In the genomic region with DNA sequence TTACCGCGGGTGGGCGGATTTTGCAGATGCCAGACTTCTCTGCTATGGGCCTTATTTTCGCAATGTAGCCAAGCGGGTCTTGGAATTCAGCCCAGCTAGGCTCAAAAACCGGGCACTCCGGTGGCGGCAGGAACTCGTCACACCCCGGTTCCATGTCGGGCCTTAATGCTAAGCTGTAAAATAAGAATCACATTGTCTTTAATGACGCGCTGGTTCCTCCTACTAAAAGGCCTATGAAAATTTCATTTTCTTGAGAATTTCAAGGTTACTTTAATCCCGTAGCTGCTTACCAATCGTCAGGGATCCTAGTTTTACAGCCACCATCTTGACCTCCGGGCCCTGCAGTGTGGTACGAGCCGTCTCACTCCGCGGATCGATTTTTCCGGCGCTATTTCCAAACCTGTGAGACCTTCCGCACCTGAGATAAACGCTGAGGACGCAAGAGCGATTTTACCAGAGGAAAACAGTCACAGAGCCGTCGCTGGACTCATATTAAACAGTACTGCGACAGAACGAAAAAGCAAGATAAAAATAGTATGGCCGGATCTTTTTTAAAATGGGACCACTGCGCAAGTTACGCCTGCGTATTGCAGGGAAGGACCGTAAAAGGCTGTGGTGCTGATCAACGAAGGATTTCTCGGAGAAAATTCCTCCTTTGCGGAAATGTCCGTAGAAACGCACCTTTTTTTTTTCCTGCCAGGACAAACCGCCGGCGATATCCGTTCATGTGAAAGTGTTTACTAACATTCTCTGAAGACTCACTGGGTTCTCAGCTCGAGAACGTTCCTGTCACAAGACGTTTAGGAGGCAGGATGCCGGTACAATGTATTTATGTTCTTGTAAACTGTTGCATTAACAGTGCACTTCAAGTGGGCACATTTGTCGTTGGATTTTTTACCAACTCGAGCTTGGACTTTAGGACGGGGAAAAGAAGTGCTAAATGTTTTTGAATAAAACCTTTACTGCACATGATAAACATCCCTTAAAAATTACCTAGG, we compare ENCODE assay signal across 8 cellular contexts. TPM values are rescaled to one million over a fixed set of nuclear protein-coding genes. Genes with fewer than 3 reads are reported as not detected.
DNase-seq lines count a peak whose midpoint lies in the region; ATAC-seq and TF ChIP-seq lines count a peak whose summit lies in the region.

A gene (minus strand): TSS at position 346 of the 998 bp plus-strand sequence. CDS start 192 bp downstream, at position 154.

- ATAC-seq in HG03039 (IDR thresholded peaks at IDR 0.05; ENCODE audit: unreplicated experiment) (peak; percentile 71), GM18907 (IDR thresholded peaks at IDR 0.05; ENCODE audit: unreplicated experiment) (no peak), sciatic nerve (no peak)

- no peaks in the 10 kb centered on the region for H3K27me3 Mint-ChIP-seq in endothelial cell (ENCODE audit: unreplicated experiment)

- no peaks in the 10 kb centered on the region for H3K4me1 ChIP-seq in prostate gland (replicated peaks)

- H3K4me1 Mint-ChIP-seq in endothelial cell (ENCODE audit: unreplicated experiment), result peaks cover 9% of the 10 kb centered on the region

- peaks cover 11% of the 10 kb centered on the region for H3K36me3 Mint-ChIP-seq in endothelial cell (ENCODE audit: low read depth, unreplicated experiment)

- no peak for TF ChIP-seq POLR2A in prostate gland (IDR thresholded peaks at IDR 0.05)

- WGBS in prostate gland, result under 1% methylated on average over 51 of the region's 52 CpGs

- peak within 1 kb of the TSS; percentile 92 for H3K4me3 Mint-ChIP-seq in endothelial cell (ENCODE audit: unreplicated experiment)

- peak within 1 kb of the TSS; percentile 98 for H3K27ac Mint-ChIP-seq in endothelial cell (ENCODE audit: unreplicated experiment)

- no peaks in the 10 kb centered on the region for H3K36me3 ChIP-seq in prostate gland

- no peaks in the 10 kb centered on the region for H3K9me3 Mint-ChIP-seq in endothelial cell (ENCODE audit: unreplicated experiment)

- peak within 1 kb of the TSS; percentile 84 to 85 for H3K27ac ChIP-seq in prostate gland

- TF ChIP-seq CTCF in endothelial cell (IDR thresholded peaks at IDR 0.05; ENCODE audit: unreplicated experiment) (no peak), prostate gland (IDR thresholded peaks at IDR 0.05) (no peak)

- no peaks in the 10 kb centered on the region for H3K27me3 ChIP-seq in prostate gland (replicated peaks; ENCODE audit: insufficient read depth)

- intact Hi-C loops in T-helper 2 cell treated with Interferon-gamma antibody and Interleukin-4, amounts not matched to agents 100 ng/mL and 5 ng/mL, for 36 hours (cut with micrococcal nuclease), result loop anchor here (1.0 to 10.0 kb wide), 4 partner anchors 177 to 830 kb away; a partner anchor contains a TSS
- intact Hi-C loops in prostate gland (cut with DNase I), result loop anchor here (10.0 kb wide), 1 partner anchor 670 kb away; no protein-coding TSS in a partner anchor
- intact Hi-C loops in sciatic nerve (cut with DNase I), result no loop called here

- peak within 1 kb of the TSS; percentile 41 to 44 for H3K4me3 ChIP-seq in prostate gland

- H3K9me3 ChIP-seq in prostate gland, result no peaks in the 10 kb centered on the region

- peak; percentile 42 for DNase-seq in CMK (ENCODE audit: low read depth)
- peak; percentile 55 for DNase-seq in endothelial cell (ENCODE audit: low spot score)
- peak; percentile 62 for DNase-seq in prostate gland (ENCODE audit: low spot score)
- no peak for DNase-seq in sciatic nerve (ENCODE audit: low spot score)
- DNase-seq in NCI-H748 treated with DMSO at 0.1 percent for 48 hours (lab: John Stamatoyannopoulos, UW), result no peak

RNA-seq across cellular contexts. Expression of the gene that starts here (rescaled TPM):
- total RNA-seq in T-helper 2 cell treated with Interferon-gamma antibody and Interleukin-4, amounts not matched to agents 100 ng/mL and 5 ng/mL, for 36 hours, result 63.1 and 65.4 TPM in 2 replicates
- total RNA-seq in endothelial cell (ENCODE audit: unreplicated experiment), result 70.0 TPM
- 10 to 100 TPM; 47.1 to 69.3 TPM for total RNA-seq in prostate gland
- total RNA-seq in sciatic nerve, result not detected

Comparison
In these comparisons a context has a peak if more than half of its experiments do, and no peak if none do; other contexts are left out.
1. DNase-seq: peak in CMK (single experiment), endothelial cell (single experiment) and prostate gland (single experiment); none in sciatic nerve (single experiment) and NCI-H748 treated with DMSO at 0.1 percent for 48 hours (single experiment).